2 cellular contexts compared by ENCODE assay signal in genomic region chr18:21743166-21743831, GRCh38.
TF ChIP-seq lines count a peak whose summit lies in the region.

No MANE protein-coding gene starts in this region.

TF ChIP-seq in HepG2, 621 proteins besides CTCF, POLR2A, EP300 and RAD21:
- TF ChIP-seq ZSCAN5A (CRISPR knock-in tag; IDR thresholded peaks at IDR 0.05; ENCODE audit: borderline replicate concordance) = no peak

TF ChIP-seq in endothelial cell of umbilical vein, 7 proteins besides CTCF, POLR2A, EP300 and RAD21:
- no peak for TF ChIP-seq MYC (IDR thresholded peaks at IDR 0.05; ENCODE audit: low read depth, low read length)
- TF ChIP-seq JUN (IDR thresholded peaks at IDR 0.05; ENCODE audit: borderline replicate concordance, insufficient read depth, insufficient read length, low read depth) = no peak
- TF ChIP-seq FOS (IDR thresholded peaks at IDR 0.05; ENCODE audit: borderline replicate concordance, insufficient read depth, low read length) = no peak
- no peak for TF ChIP-seq POLR2AphosphoS5 (IDR thresholded peaks at IDR 0.05; ENCODE audit: insufficient read depth, low read depth, low read length)
- no peak for TF ChIP-seq MAX (IDR thresholded peaks at IDR 0.05; ENCODE audit: insufficient read depth, insufficient read length)
- TF ChIP-seq GATA2 (IDR thresholded peaks at IDR 0.05; ENCODE audit: insufficient read depth, insufficient read length, low read depth, low read length) = no peak
- TF ChIP-seq EZH2 (IDR thresholded peaks at IDR 0.05; ENCODE audit: borderline replicate concordance, low read depth, low read length, severe bottlenecking) = no peak
